Comparison of ENCODE assay signal across 9 cellular contexts in the genomic region with DNA sequence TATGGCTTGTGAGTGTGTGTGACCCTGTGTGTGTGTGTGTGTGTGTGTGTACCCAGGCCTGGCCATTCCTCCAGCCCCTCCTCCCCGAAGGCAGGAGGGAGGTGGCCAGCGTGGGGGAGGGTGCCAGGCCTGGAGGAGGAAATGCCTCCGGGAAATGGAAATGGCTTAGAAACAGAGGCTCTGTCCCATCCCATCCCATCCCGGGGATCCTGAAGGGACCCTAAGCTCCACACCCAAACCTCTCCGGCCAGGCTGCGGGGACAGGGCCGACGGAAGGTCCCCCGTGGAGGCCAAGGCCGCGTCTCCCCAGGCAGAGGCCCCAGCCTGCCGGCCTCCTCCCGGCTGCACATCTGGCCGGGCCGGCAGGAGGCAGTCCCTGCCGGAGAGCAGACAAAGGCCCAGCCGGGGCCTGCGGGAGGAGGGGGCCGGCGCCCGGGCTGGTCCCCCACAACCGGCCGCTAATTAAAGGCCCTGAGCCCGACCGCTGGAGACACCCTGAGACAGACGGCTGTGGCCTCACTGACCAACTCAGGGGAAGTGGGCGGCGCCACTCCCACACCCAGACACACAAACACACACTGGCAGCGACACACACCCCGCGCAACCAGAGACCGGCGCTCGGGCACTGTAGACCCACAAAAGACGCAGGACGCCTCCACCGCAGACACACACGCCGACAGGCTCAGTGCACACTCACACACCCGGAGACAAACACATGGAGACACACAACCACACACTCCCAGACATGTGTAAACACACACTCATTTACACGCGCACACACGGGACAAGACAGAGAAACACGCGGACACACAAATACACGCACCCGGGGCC. TPM values are rescaled to one million over a fixed set of nuclear protein-coding genes. Genes with fewer than 3 reads are reported as not detected.
A peak's percentile ranks its signal among the peaks of the same experiment; 100 is the strongest.
DNase-seq lines count a peak whose midpoint lies in the region; ATAC-seq and TF ChIP-seq lines count a peak whose summit lies in the region.
"Had no signal": no experiment of that assay in that cellular context is flagged by ENCODE, and none has a peak within 500 bp of the region (broad histone marks: within the 10 kb centered on the region; RNA-seq: fewer than 3 reads in every experiment).

No MANE protein-coding gene starts in this region.

- TF ChIP-seq CTCF in Loucy (conservative IDR thresholded peaks at IDR 0.05; ENCODE audit: low read length): no peak
- peak; percentile 37 to 40 for TF ChIP-seq CTCF in brain (conservative IDR thresholded peaks at IDR 0.05)
- peak; percentile 22 for TF ChIP-seq CTCF in smooth muscle cell (IDR thresholded peaks at IDR 0.05; ENCODE audit: borderline replicate concordance, insufficient read depth, poor library complexity, severe bottlenecking)

- peaks cover 13 to 33% (median 26%) of the 10 kb centered on the region in 11 experiments for H3K36me3 ChIP-seq in BLaER1 treated with 17β-estradiol and CSF1 and Interleukin-3, amounts not matched to agents 10 nM and 100 nM
- H3K36me3 ChIP-seq in Loucy (ENCODE audit: insufficient read depth, low read length): no peaks in the 10 kb centered on the region
- H3K36me3 ChIP-seq in smooth muscle cell (ENCODE audit: low read depth): peaks cover 5% of the 10 kb centered on the region
- H3K36me3 ChIP-seq: neutrophil had no signal

- peaks cover 21% of the 10 kb centered on the region for H3K4me1 Mint-ChIP-seq in brain

- H3K79me2 ChIP-seq in Loucy (ENCODE audit: insufficient read depth, low read length) (peaks cover 40% of the 10 kb centered on the region), smooth muscle cell (ENCODE audit: low read depth) (peaks cover 5% of the 10 kb centered on the region)

- H3K27ac Mint-ChIP-seq in brain: peak overlapping the region; percentile 97 to 99 (median 98)

- H3K27me3 ChIP-seq in BLaER1 treated with 17β-estradiol and CSF1 and Interleukin-3, amounts not matched to agents 10 nM and 100 nM: no peaks in the 10 kb centered on the region
- no peaks in the 10 kb centered on the region for H3K27me3 ChIP-seq in Loucy (ENCODE audit: insufficient read depth, low read length, poor library complexity, severe bottlenecking)
- H3K27me3 ChIP-seq in smooth muscle cell (ENCODE audit: low read depth): no peaks in the 10 kb centered on the region

- 2% methylated on average over 46 of the region's 47 CpGs for WGBS in smooth muscle cell (ENCODE audit: low lambda C conversion rate)

- H3K9me3 Mint-ChIP-seq in brain: peaks cover 0 to 43% (median 12%) of the 10 kb centered on the region in 5 experiments

- peaks cover 27 to 51% (median 43%) of the 10 kb centered on the region in 10 experiments for H3K4me1 ChIP-seq in BLaER1 treated with 17β-estradiol and CSF1 and Interleukin-3, amounts not matched to agents 10 nM and 100 nM
- peaks cover 28% of the 10 kb centered on the region for H3K4me1 ChIP-seq in Loucy (ENCODE audit: insufficient read depth, low read length, poor library complexity, severe bottlenecking)
- no peaks in the 10 kb centered on the region for H3K4me1 ChIP-seq in smooth muscle cell (ENCODE audit: low read depth)

- H3K9me3 ChIP-seq in BLaER1 treated with 17β-estradiol and CSF1 and Interleukin-3, amounts not matched to agents 10 nM and 100 nM (replicated peaks in 1 of 11): peaks cover 12 to 24% (median 21%) of the 10 kb centered on the region in 11 experiments
- H3K9me3 ChIP-seq in Loucy (ENCODE audit: insufficient read depth, low read depth, low read length) (no peaks in the 10 kb centered on the region), smooth muscle cell (replicated peaks; ENCODE audit: low read depth) (no peaks in the 10 kb centered on the region)
- H3K9me3 ChIP-seq: neutrophil had no signal

- peak overlapping the region; percentile 70 to 90 (median 78) for H3K4me3 ChIP-seq in BLaER1 treated with 17β-estradiol and CSF1 and Interleukin-3, amounts not matched to agents 10 nM and 100 nM
- peak overlapping the region; percentile 84 for H3K4me3 ChIP-seq in Loucy (ENCODE audit: low read length, poor library complexity, severe bottlenecking)
- peak overlapping the region; percentile 68 for H3K4me3 ChIP-seq in smooth muscle cell

- peaks cover 12% of the 10 kb centered on the region for H3K27me3 Mint-ChIP-seq in brain

- DNase-seq in inferior parietal cortex (ENCODE audit: extremely low spot score): peak; percentile 22
- DNase-seq in smooth muscle cell (lab: John Stamatoyannopoulos, UW; ENCODE audit: unreplicated experiment): peak; percentile 70
- no peak for DNase-seq in germinal center (ENCODE audit: low spot score)
- no peak for DNase-seq in stimulated activated CD4-positive, alpha-beta T cell treated with anti-CD3 and anti-CD28 coated beads, Interleukin-1b, Interleukin-23, amount 100 ng/mL, for 48 hours

- H3K4me2 ChIP-seq in BLaER1 treated with 17β-estradiol and CSF1 and Interleukin-3, amounts not matched to agents 10 nM and 100 nM: peak overlapping the region; percentile 90 to 97 (median 95)
- H3K4me2 ChIP-seq in Loucy (ENCODE audit: low read depth, low read length, poor library complexity, severe bottlenecking) (peak overlapping the region; percentile 84), smooth muscle cell (peak overlapping the region; percentile 90)

- peaks cover 0 to 21% (median 5%) of the 10 kb centered on the region in 11 experiments; a peak in 7 of 22 replicates for H4K20me1 ChIP-seq in BLaER1 treated with 17β-estradiol and CSF1 and Interleukin-3, amounts not matched to agents 10 nM and 100 nM
- H4K20me1 ChIP-seq in Loucy (ENCODE audit: insufficient read depth, low read length, poor library complexity, severe bottlenecking) (no peaks in the 10 kb centered on the region), smooth muscle cell (ENCODE audit: low read depth) (no peaks in the 10 kb centered on the region)

- peaks cover 47% of the 10 kb centered on the region for H3K36me3 Mint-ChIP-seq in brain

- no peaks in the 10 kb centered on the region for H3F3A ChIP-seq in Loucy (ENCODE audit: low read depth)
- peaks cover 10% of the 10 kb centered on the region for H3F3A ChIP-seq in smooth muscle cell (ENCODE audit: low read depth)

- ATAC-seq in HG03439 (IDR thresholded peaks at IDR 0.05; ENCODE audit: unreplicated experiment): no peak

- H3K9me2 ChIP-seq in Loucy (replicated peaks; ENCODE audit: low read depth, low read length): no peaks in the 10 kb centered on the region

- H3K4me3 Mint-ChIP-seq in brain: peak overlapping the region; percentile 97 to 99 (median 99)

- peak overlapping the region; percentile 84 to 93 (median 90) for H3K9ac ChIP-seq in BLaER1 treated with 17β-estradiol and CSF1 and Interleukin-3, amounts not matched to agents 10 nM and 100 nM
- H3K9ac ChIP-seq in Loucy (ENCODE audit: low read depth, low read length, poor library complexity, severe bottlenecking) (peak overlapping the region; percentile 85), smooth muscle cell (ENCODE audit: low read depth) (peak overlapping the region; percentile 72)

- H2AFZ ChIP-seq in Loucy (ENCODE audit: low read length): no peak overlapping the region; the same call in 1 of the 2 replicates
- peak overlapping the region; percentile 85 for H2AFZ ChIP-seq in smooth muscle cell (ENCODE audit: low read depth)

- H3K27ac ChIP-seq in BLaER1 treated with 17β-estradiol and CSF1 and Interleukin-3, amounts not matched to agents 10 nM and 100 nM: peak overlapping the region; percentile 85 to 93 (median 90)
- H3K27ac ChIP-seq in smooth muscle cell (ENCODE audit: low read depth): peak overlapping the region; percentile 70
- H3K27ac ChIP-seq: neutrophil had no signal

RNA-seq across cellular contexts. Expression of gene ADAMTS10, which starts 1.1 kb away (rescaled TPM):
- polyA plus RNA-seq in brain (ENCODE audit: insufficient read depth, low read depth, low replicate concordance) (2.6 TPM), smooth muscle cell (14.1 and 21.9 TPM in 2 replicates)
- 13.1 and 18.3 TPM in 2 replicates for total RNA-seq in smooth muscle cell

RNA-seq across cellular contexts. Expression of gene NFILZ, which starts 21.0 kb away (rescaled TPM):
- not detected for polyA plus RNA-seq in brain (ENCODE audit: insufficient read depth, low read depth, low replicate concordance)
- not detected in 2 replicates for total RNA-seq in smooth muscle cell
- not detected in 2 replicates for polyA plus RNA-seq in smooth muscle cell

RNA-seq across cellular contexts. Expression of gene MYO1F, which starts 32.2 kb away (rescaled TPM):
- polyA plus RNA-seq in brain (ENCODE audit: insufficient read depth, low read depth, low replicate concordance) (2.4 TPM), smooth muscle cell (1.4 and 4.1 TPM in 2 replicates)
- total RNA-seq in smooth muscle cell: 0.22 TPM in 1 of 2 replicates, not detected in the other

Comparison
In these comparisons a context has a peak if more than half of its experiments do, and no peak if none do; other contexts are left out.
1. DNase-seq: peak in inferior parietal cortex (single experiment) and smooth muscle cell (single experiment); none in germinal center (single experiment) and stimulated activated CD4-positive, alpha-beta T cell treated with anti-CD3 and anti-CD28 coated beads, Interleukin-1b, Interleukin-23, amount 100 ng/mL, for 48 hours (single experiment).
2. Peak in every context shown above with its lines, with median percentiles within 50 percentile points of each other: H3K4me2 ChIP-seq, H3K4me3 ChIP-seq and H3K9ac ChIP-seq.